In genomic region chr7:149028346-149029109, GRCh38 we compare ENCODE assay signal across 8 cellular contexts. TPM values are rescaled to one million over a fixed set of nuclear protein-coding genes. Genes with fewer than 3 reads are reported as not detected.
A peak's percentile ranks its signal among the peaks of the same experiment; 100 is the strongest.
DNase-seq lines count a peak whose midpoint lies in the region; ATAC-seq and TF ChIP-seq lines count a peak whose summit lies in the region.

Gene PDIA4, minus strand, starts transcription at chr7:149028505. Its CDS starts 97 bp downstream, at chr7:149028408.

- H3K4me1 Mint-ChIP-seq in activated CD4-positive, alpha-beta T cell treated with anti-CD3 and anti-CD28 coated beads, Interleukin-2, amount 10 ng/mL, durations not matched to agents 7 days and 5 days, result peaks cover 40% of the 10 kb centered on the region

- H3K4me3 Mint-ChIP-seq in activated CD4-positive, alpha-beta T cell treated with anti-CD3 and anti-CD28 coated beads, Interleukin-2, amount 10 ng/mL, durations not matched to agents 7 days and 5 days, result peak within 1 kb of the TSS; percentile 96

- DNase-seq in NCI-H69 (lab: John Stamatoyannopoulos, UW) (peak; percentile 100), cortex of kidney (lab: John Stamatoyannopoulos, UW) (peak; percentile 99), left colon (peak; percentile 100)
- DNase-seq in activated CD4-positive, alpha-beta T cell treated with anti-CD3 and anti-CD28 coated beads, Interleukin-2, amount 10 ng/mL, durations not matched to agents 7 days and 5 days, result peak; percentile 100
- peak; percentile 100 for DNase-seq in stimulated activated CD4-positive, alpha-beta T cell treated with anti-CD3 and anti-CD28 coated beads, Interleukin-1b, Interleukin-23, amount 100 ng/mL, for 48 hours

- H3K27me3 Mint-ChIP-seq in activated CD4-positive, alpha-beta T cell treated with anti-CD3 and anti-CD28 coated beads, Interleukin-2, amount 10 ng/mL, durations not matched to agents 7 days and 5 days, result no peaks in the 10 kb centered on the region

- peak within 1 kb of the TSS; percentile 97 for H3K27ac ChIP-seq in C4-2B

- CTCF ChIA-PET in activated CD4-positive, alpha-beta T cell treated with anti-CD3 and anti-CD28 coated beads, Interleukin-2, amount 10 ng/mL, durations not matched to agents 7 days and 5 days (lab: Charles Lee), result interaction anchor here (0.8 to 3.4 kb wide), 6 partner anchors 14 to 97 kb away, joined by 3 to 14 read pairs (median 4); partner anchors contain the start of gene ZNF425

- H3K36me3 Mint-ChIP-seq in activated CD4-positive, alpha-beta T cell treated with anti-CD3 and anti-CD28 coated beads, Interleukin-2, amount 10 ng/mL, durations not matched to agents 7 days and 5 days (ENCODE audit: low read depth), result peaks cover 13% of the 10 kb centered on the region

- ATAC-seq in GM19328 (IDR thresholded peaks at IDR 0.05; ENCODE audit: unreplicated experiment), result peak; percentile 93
- ATAC-seq in HG03520 (IDR thresholded peaks at IDR 0.05; ENCODE audit: unreplicated experiment), result peak; percentile 84
- ATAC-seq in left colon, result peak; percentile 93

- no peak; the same call in 1 of the 2 replicates for TF ChIP-seq CTCF in C4-2B (conservative IDR thresholded peaks at IDR 0.05)

- POLR2A ChIA-PET in activated CD4-positive, alpha-beta T cell treated with anti-CD3 and anti-CD28 coated beads, Interleukin-2, amount 10 ng/mL, durations not matched to agents 7 days and 5 days (lab: Charles Lee), result no interaction called here

- H3K9me3 Mint-ChIP-seq in activated CD4-positive, alpha-beta T cell treated with anti-CD3 and anti-CD28 coated beads, Interleukin-2, amount 10 ng/mL, durations not matched to agents 7 days and 5 days, result no peaks in the 10 kb centered on the region

- H3K27ac Mint-ChIP-seq in activated CD4-positive, alpha-beta T cell treated with anti-CD3 and anti-CD28 coated beads, Interleukin-2, amount 10 ng/mL, durations not matched to agents 7 days and 5 days, result peak within 1 kb of the TSS; percentile 94

- intact Hi-C loops in left colon (cut with DNase I, micrococcal nuclease), result no loop called here

RNA-seq across cellular contexts. Expression of gene PDIA4, which starts in this region (rescaled TPM):
- 10 to 100 TPM; 94.8 to 97.4 TPM for total RNA-seq in activated CD4-positive, alpha-beta T cell treated with anti-CD3 and anti-CD28 coated beads, Interleukin-2, amount 10 ng/mL, durations not matched to agents 7 days and 5 days
- total RNA-seq in left colon, result 100 to 1,000 TPM; 131 to 157 TPM

Comparison
In these comparisons a context has a peak if more than half of its experiments do, and no peak if none do; other contexts are left out.
1. Peak in every context shown above with its lines: DNase-seq, ATAC-seq and H3K27ac ChIP-seq.